ENCODE assay signal across 8 cellular contexts in the genomic region with DNA sequence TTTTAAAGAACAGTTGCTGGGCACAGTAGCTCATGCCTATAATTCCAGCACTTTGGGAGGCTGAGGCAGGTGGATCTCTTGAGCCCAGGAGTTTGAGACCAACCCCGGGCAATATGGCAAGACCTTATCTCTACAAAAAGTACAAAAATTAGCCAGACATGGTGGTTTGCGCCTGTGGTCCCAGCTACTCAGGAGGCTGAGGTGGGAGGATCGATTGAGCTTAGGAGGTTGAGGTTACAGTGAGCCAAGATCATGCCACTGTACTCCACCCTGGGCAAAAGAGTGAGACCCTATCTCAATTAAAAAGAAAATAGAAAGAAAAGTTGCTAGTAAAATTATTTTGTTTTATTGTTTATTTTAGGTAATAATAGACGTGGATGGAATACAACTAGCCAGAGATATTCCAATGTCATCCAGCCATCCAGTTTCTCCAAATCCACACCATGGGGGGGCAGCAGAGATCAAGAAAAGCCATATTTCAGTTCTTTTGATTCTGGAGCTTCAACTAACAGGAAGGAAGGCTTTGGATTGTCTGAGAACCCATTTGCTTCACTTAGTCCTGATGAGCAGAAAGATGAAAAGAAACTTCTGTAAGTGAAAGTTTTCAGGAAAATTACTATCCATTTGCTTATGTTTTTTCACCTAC. TPM values are rescaled to one million over a fixed set of nuclear protein-coding genes. Genes with fewer than 3 reads are reported as not detected.
DNase-seq lines count a peak whose midpoint lies in the region; ATAC-seq and TF ChIP-seq lines count a peak whose summit lies in the region.

No MANE protein-coding gene starts in this region.

- DNase-seq in DMS 273 treated with DMSO at 0.1 percent for 48 hours (lab: John Stamatoyannopoulos, UW): peak; percentile 6
- peak; percentile 12 for DNase-seq in HPDE6-E6E7 (ENCODE audit: extremely low spot score)
- DNase-seq in RWPE2 (ENCODE audit: low spot score): no peak
- peak; percentile 58 for DNase-seq in fibroblast of gingiva (ENCODE audit: low read depth)
- no peak for DNase-seq in stimulated activated effector memory CD8-positive, alpha-beta T cell treated with anti-CD3 and anti-CD28 coated beads, Interleukin-12 subunit alpha, Interleukin-12 subunit beta, amount 100 ng/mL, for 72 hours (ENCODE audit: low spot score in 2 of 2)
- DNase-seq in NCI-H774 (lab: John Stamatoyannopoulos, UW): no peak

- peak; percentile 76 for TF ChIP-seq CTCF in RWPE2 (IDR thresholded peaks at IDR 0.05; ENCODE audit: poor library complexity, severe bottlenecking)

- H3K9ac ChIP-seq in skeletal muscle satellite cell (ENCODE audit: low read depth, low read length): no peak overlapping the region

- H3K4me1 ChIP-seq in RWPE2 (ENCODE audit: insufficient read depth, poor library complexity, severe bottlenecking): peaks cover 16% of the 10 kb centered on the region
- H3K4me1 ChIP-seq in skeletal muscle satellite cell (ENCODE audit: control insufficient read depth, insufficient read depth, low read length): peaks cover 18% of the 10 kb centered on the region

- no peaks in the 10 kb centered on the region for H3K9me3 ChIP-seq in RWPE2 (ENCODE audit: severe bottlenecking)
- no peaks in the 10 kb centered on the region for H3K9me3 ChIP-seq in skeletal muscle satellite cell (replicated peaks; ENCODE audit: low read length)

- H3K36me3 ChIP-seq in RWPE2 (ENCODE audit: low read depth): peaks cover 57% of the 10 kb centered on the region
- H3K36me3 ChIP-seq in skeletal muscle satellite cell (ENCODE audit: insufficient read depth, low read length): peaks cover 43% of the 10 kb centered on the region

- H3K4me1 Mint-ChIP-seq in stimulated activated effector memory CD8-positive, alpha-beta T cell treated with anti-CD3 and anti-CD28 coated beads, Interleukin-12 subunit alpha, Interleukin-12 subunit beta, amount 100 ng/mL, for 72 hours: peaks cover 22% of the 10 kb centered on the region

- no peak overlapping the region for H3K27ac Mint-ChIP-seq in stimulated activated effector memory CD8-positive, alpha-beta T cell treated with anti-CD3 and anti-CD28 coated beads, Interleukin-12 subunit alpha, Interleukin-12 subunit beta, amount 100 ng/mL, for 72 hours

- peak overlapping the region; percentile 85 for H3K4me2 ChIP-seq in skeletal muscle satellite cell (ENCODE audit: low read length)

- ATAC-seq in RWPE2 (ENCODE audit: low read depth) (no peak), GM19397 (IDR thresholded peaks at IDR 0.05; ENCODE audit: unreplicated experiment) (no peak)
- no peak for ATAC-seq in stimulated activated effector memory CD8-positive, alpha-beta T cell treated with anti-CD3 and anti-CD28 coated beads, Interleukin-12 subunit alpha, Interleukin-12 subunit beta, amount 100 ng/mL, for 72 hours

- no peak overlapping the region for H3K4me3 Mint-ChIP-seq in stimulated activated effector memory CD8-positive, alpha-beta T cell treated with anti-CD3 and anti-CD28 coated beads, Interleukin-12 subunit alpha, Interleukin-12 subunit beta, amount 100 ng/mL, for 72 hours

- no peak overlapping the region for H3K4me3 ChIP-seq in RWPE2 (ENCODE audit: severe bottlenecking)
- no peak overlapping the region for H3K4me3 ChIP-seq in skeletal muscle satellite cell (ENCODE audit: low read length)

- H3K27me3 ChIP-seq in RWPE2 (ENCODE audit: insufficient read depth, poor library complexity, severe bottlenecking) (no peaks in the 10 kb centered on the region), skeletal muscle satellite cell (ENCODE audit: control insufficient read depth, insufficient read depth, low read length) (no peaks in the 10 kb centered on the region)

- no peaks in the 10 kb centered on the region for H3K9me3 Mint-ChIP-seq in stimulated activated effector memory CD8-positive, alpha-beta T cell treated with anti-CD3 and anti-CD28 coated beads, Interleukin-12 subunit alpha, Interleukin-12 subunit beta, amount 100 ng/mL, for 72 hours

- no peak overlapping the region for H3K27ac ChIP-seq in RWPE2 (ENCODE audit: poor library complexity, severe bottlenecking)

- peaks cover 83% of the 10 kb centered on the region for H3K36me3 Mint-ChIP-seq in stimulated activated effector memory CD8-positive, alpha-beta T cell treated with anti-CD3 and anti-CD28 coated beads, Interleukin-12 subunit alpha, Interleukin-12 subunit beta, amount 100 ng/mL, for 72 hours

RNA-seq across cellular contexts. Expression of a gene that starts 3.0 kb away (rescaled TPM):
- total RNA-seq in skeletal muscle satellite cell (2012; rRNA removed): 18.8 and 19.8 TPM in 2 replicates

Comparison
In these comparisons a context has a peak if more than half of its experiments do, and no peak if none do; other contexts are left out.
1. DNase-seq: peak in DMS 273 treated with DMSO at 0.1 percent for 48 hours (single experiment), HPDE6-E6E7 (single experiment) and fibroblast of gingiva (single experiment); none in RWPE2 (single experiment), stimulated activated effector memory CD8-positive, alpha-beta T cell treated with anti-CD3 and anti-CD28 coated beads, Interleukin-12 subunit alpha, Interleukin-12 subunit beta, amount 100 ng/mL, for 72 hours (0 of 2) and NCI-H774 (single experiment).